In genomic region chr5:26329562-26330189, GRCh38 we compare ENCODE assay signal across 9 cellular contexts.
DNase-seq lines count a peak whose midpoint lies in the region; ATAC-seq, FAIRE-seq and TF ChIP-seq lines count a peak whose summit lies in the region.
"Had no signal": no experiment of that assay in that cellular context is flagged by ENCODE, and none has a peak within 500 bp of the region (broad histone marks: within the 10 kb centered on the region; RNA-seq: fewer than 3 reads in every experiment).

No MANE protein-coding gene starts in this region.

- intact Hi-C loops in pancreas (cut with DNase I): no loop called here

- ATAC-seq in GM18502 (IDR thresholded peaks at IDR 0.05; ENCODE audit: poor library complexity, unreplicated experiment) (no peak), HG02798 (IDR thresholded peaks at IDR 0.05; ENCODE audit: poor library complexity, unreplicated experiment) (no peak), pancreas (no peak)

- no peaks in the 10 kb centered on the region for H3K36me3 ChIP-seq in pancreas
- H3K36me3 ChIP-seq: SJCRH30 had no signal

- H3K4me1 ChIP-seq in pancreas: no peaks in the 10 kb centered on the region
- H3K4me1 ChIP-seq: SJCRH30 had no signal

- DNase-seq in AG10803 (ENCODE audit: low read depth) (no peak), HEK293T (ENCODE audit: extremely low spot score) (peak; percentile 10), RCC 7860 (ENCODE audit: low spot score) (no peak), glomerular visceral epithelial cell (ENCODE audit: extremely low spot score) (peak; percentile 36), OCI-M2 (lab: John Stamatoyannopoulos, UW; ENCODE audit: unreplicated experiment) (no peak), pancreas (no peak)

- FAIRE-seq in RCC 7860 (lab: Jason Lieb, UNC) (peak; percentile 46), pancreas (lab: Jason Lieb, UNC) (no peak)

- H3K4me3 ChIP-seq in AG10803 (ENCODE audit: low read length) (no peak overlapping the region), pancreas (no peak overlapping the region)
- H3K4me3 ChIP-seq: SJCRH30 had no signal

- 7 to 10% methylated on average over 4 of the region's 4 CpGs for WGBS in pancreas, 2 donors

- H3K27me3 ChIP-seq in pancreas: peaks cover 0 to 4% (median 0%) of the 10 kb centered on the region in 4 donors
- H3K27me3 ChIP-seq: SJCRH30 had no signal

- peak; percentile 19; the same call in 1 of the 2 replicates for TF ChIP-seq CTCF in AG10803 (conservative IDR thresholded peaks at IDR 0.05; ENCODE audit: low read length)
- TF ChIP-seq CTCF in pancreas (IDR thresholded peaks at IDR 0.05): no peak

- H3K27ac ChIP-seq in pancreas: no peak overlapping the region
- H3K27ac ChIP-seq: SJCRH30 had no signal

- POLR2A ChIA-PET in HEK293T (lab: Yijun Ruan, JAX): no interaction called here

- H3K9me3 ChIP-seq in pancreas: no peaks in the 10 kb centered on the region
- H3K9me3 ChIP-seq: SJCRH30 had no signal

- CTCF ChIA-PET in HEK293T (lab: Yijun Ruan, JAX): interaction anchor here (0.6 to 0.7 kb wide), 4 partner anchors 425 to 786 kb away, joined by 3 to 5 read pairs (median 3); no protein-coding TSS in a partner anchor

TF ChIP-seq in HEK293T, 16 proteins besides CTCF, POLR2A, EP300 and RAD21:
- TF ChIP-seq TARDBP (IDR thresholded peaks at IDR 0.05) (no peak), SUZ12 (IDR thresholded peaks at IDR 0.05) (no peak), ARNT (IDR thresholded peaks at IDR 0.05) (no peak), FOXM1 (IDR thresholded peaks at IDR 0.05; ENCODE audit: borderline replicate concordance) (no peak), SP1 (IDR thresholded peaks at IDR 0.05) (no peak), ZNF384 (IDR thresholded peaks at IDR 0.05) (no peak), HDGF (IDR thresholded peaks at IDR 0.05; ENCODE audit: borderline replicate concordance) (no peak), L3MBTL2 (conservative IDR thresholded peaks at IDR 0.05) (no peak), CTBP1 (IDR thresholded peaks at IDR 0.05; ENCODE audit: borderline replicate concordance) (no peak), ELF4 (IDR thresholded peaks at IDR 0.05) (no peak), FOXK2 (IDR thresholded peaks at IDR 0.05) (no peak)

Comparison
In these comparisons a context has a peak if more than half of its experiments do, and no peak if none do; other contexts are left out.
1. DNase-seq: peak in HEK293T (single experiment) and glomerular visceral epithelial cell (single experiment); none in AG10803 (single experiment), RCC 7860 (single experiment), OCI-M2 (single experiment) and pancreas (0 of 6).